In the genomic region with DNA sequence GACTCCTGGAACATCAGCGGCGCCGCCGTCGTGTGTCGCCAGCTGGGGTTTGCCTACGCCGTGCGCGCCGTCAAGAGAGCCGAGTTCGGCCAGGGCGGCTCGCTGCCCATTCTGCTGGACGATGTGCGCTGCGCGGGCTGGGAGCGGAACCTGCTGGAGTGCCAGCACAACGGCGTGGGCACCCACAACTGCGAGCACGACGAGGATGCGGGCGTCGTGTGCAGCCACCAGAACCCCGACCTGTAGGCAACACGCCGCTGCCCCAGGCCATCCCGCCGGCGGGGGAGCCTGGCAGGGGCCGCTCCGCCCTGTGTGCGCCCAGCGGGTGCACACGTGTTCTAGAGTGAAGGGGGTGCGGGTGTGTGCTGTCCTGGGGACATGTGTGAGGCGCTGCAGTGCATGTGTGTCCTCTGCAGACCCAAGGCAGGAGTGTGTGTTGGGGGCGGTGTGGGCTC, we compare ENCODE assay signal across 2 cellular contexts.
TF ChIP-seq lines count a peak whose summit lies in the region.

No MANE protein-coding gene starts in this region.

TF ChIP-seq in HepG2, 621 proteins besides CTCF, POLR2A, EP300 and RAD21:
- TF ChIP-seq ZFP36L2 (CRISPR knock-in tag; IDR thresholded peaks at IDR 0.05) = no peak
- peak; percentile 55 for TF ChIP-seq MNT (IDR thresholded peaks at IDR 0.05)
- TF ChIP-seq ZNF468 (CRISPR knock-in tag; IDR thresholded peaks at IDR 0.05) = no peak

TF ChIP-seq in endothelial cell of umbilical vein, 7 proteins besides CTCF, POLR2A, EP300 and RAD21:
- peak; percentile 95 for TF ChIP-seq EZH2 (IDR thresholded peaks at IDR 0.05; ENCODE audit: borderline replicate concordance, low read depth, low read length, severe bottlenecking)
- TF ChIP-seq GATA2 (IDR thresholded peaks at IDR 0.05; ENCODE audit: insufficient read depth, insufficient read length, low read depth, low read length) = no peak
- no peak for TF ChIP-seq MYC (IDR thresholded peaks at IDR 0.05; ENCODE audit: low read depth, low read length)
- TF ChIP-seq JUN (IDR thresholded peaks at IDR 0.05; ENCODE audit: borderline replicate concordance, insufficient read depth, insufficient read length, low read depth) = no peak
- no peak for TF ChIP-seq FOS (IDR thresholded peaks at IDR 0.05; ENCODE audit: borderline replicate concordance, insufficient read depth, low read length)
- TF ChIP-seq, protein P1, sequence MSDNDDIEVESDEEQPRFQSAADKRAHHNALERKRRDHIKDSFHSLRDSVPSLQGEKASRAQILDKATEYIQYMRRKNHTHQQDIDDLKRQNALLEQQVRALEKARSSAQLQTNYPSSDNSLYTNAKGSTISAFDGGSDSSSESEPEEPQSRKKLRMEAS (IDR thresholded peaks at IDR 0.05; ENCODE audit: insufficient read depth, insufficient read length) = no peak
- TF ChIP-seq POLR2AphosphoS5 (IDR thresholded peaks at IDR 0.05; ENCODE audit: insufficient read depth, low read depth, low read length) = no peak
